In genomic region chr2:226904592-226904991, GRCh38 we compare ENCODE assay signal across 12 cellular contexts.
A peak's percentile ranks its signal among the peaks of the same experiment; 100 is the strongest.
DNase-seq lines count a peak whose midpoint lies in the region; ATAC-seq and TF ChIP-seq lines count a peak whose summit lies in the region.
"Had no signal": no experiment of that assay in that cellular context is flagged by ENCODE, and none has a peak within 500 bp of the region (broad histone marks: within the 10 kb centered on the region; RNA-seq: fewer than 3 reads in every experiment).

No MANE protein-coding gene starts in this region.

- no peak for TF ChIP-seq POLR2A in spleen (IDR thresholded peaks at IDR 0.05)
- TF ChIP-seq POLR2A in suprapubic skin (IDR thresholded peaks at IDR 0.05): no peak

- H4K20me1 ChIP-seq in smooth muscle cell (ENCODE audit: low read depth): no peaks in the 10 kb centered on the region

- peak overlapping the region in 6 of 8 donors; percentile 67 to 86 (median 78) for H3K27ac ChIP-seq in spleen
- H3K27ac ChIP-seq in smooth muscle cell (ENCODE audit: low read depth): no peak overlapping the region
- no peak overlapping the region for H3K27ac ChIP-seq in suprapubic skin
- H3K27ac ChIP-seq: brain microvascular endothelial cell had no signal

- TF ChIP-seq EP300 in suprapubic skin (IDR thresholded peaks at IDR 0.05): no peak

- intact Hi-C loops in activated CD4-positive, alpha-beta T cell treated with anti-CD3 and anti-CD28 coated beads for 36 hours (cut with DNase I, micrococcal nuclease): loop anchor here (1.0 to 2.0 kb wide), 2 partner anchors 31 to 32 kb away; no protein-coding TSS in a partner anchor
- intact Hi-C loops in spleen (cut with DNase I; ENCODE audit: low total_unique reads): no loop called here

- H3K27ac Mint-ChIP-seq in activated CD4-positive, alpha-beta T cell treated with anti-CD3 and anti-CD28 coated beads for 36 hours: peak overlapping the region; percentile 56
- no peak overlapping the region for H3K27ac Mint-ChIP-seq in activated CD4-positive, alpha-beta T cell treated with anti-CD3 and anti-CD28 coated beads, Interleukin-2, amount 10 ng/mL, durations not matched to agents 7 days and 5 days

- H3K79me2 ChIP-seq in smooth muscle cell (ENCODE audit: low read depth): no peaks in the 10 kb centered on the region

- H3K9me3 Mint-ChIP-seq in activated CD4-positive, alpha-beta T cell treated with anti-CD3 and anti-CD28 coated beads for 36 hours (ENCODE audit: low read depth): peaks cover 2% of the 10 kb centered on the region
- no peaks in the 10 kb centered on the region for H3K9me3 Mint-ChIP-seq in activated CD4-positive, alpha-beta T cell treated with anti-CD3 and anti-CD28 coated beads, Interleukin-2, amount 10 ng/mL, durations not matched to agents 7 days and 5 days

- POLR2A ChIA-PET in activated CD4-positive, alpha-beta T cell treated with anti-CD3 and anti-CD28 coated beads for 36 hours (lab: Charles Lee): interaction anchor here (0.5 to 1.0 kb wide), 3 partner anchors 69 to 114 kb away, joined by 3 read pairs; partner anchors contain the start of gene RHBDD1
- POLR2A ChIA-PET in activated CD4-positive, alpha-beta T cell treated with anti-CD3 and anti-CD28 coated beads, Interleukin-2, amount 10 ng/mL, durations not matched to agents 7 days and 5 days (lab: Charles Lee): no interaction called here

- H3K9me3 ChIP-seq in spleen: no peaks in the 10 kb centered on the region
- H3K9me3 ChIP-seq in smooth muscle cell (replicated peaks; ENCODE audit: low read depth): no peaks in the 10 kb centered on the region
- H3K9me3 ChIP-seq in suprapubic skin: no peaks in the 10 kb centered on the region

- H3K4me3 ChIP-seq in spleen (no peak overlapping the region), smooth muscle cell (no peak overlapping the region), suprapubic skin (no peak overlapping the region)
- H3K4me3 ChIP-seq: lung had no signal

- H3K36me3 ChIP-seq in spleen (peaks cover 0 to 17% (median 0%) of the 10 kb centered on the region in 6 donors), smooth muscle cell (ENCODE audit: low read depth) (no peaks in the 10 kb centered on the region), suprapubic skin (peaks cover 3% of the 10 kb centered on the region)
- H3K36me3 ChIP-seq: brain microvascular endothelial cell had no signal

- peak; percentile 49 for DNase-seq in activated CD4-positive, alpha-beta T cell treated with anti-CD3 and anti-CD28 coated beads for 36 hours
- DNase-seq in activated CD4-positive, alpha-beta T cell treated with anti-CD3 and anti-CD28 coated beads, Interleukin-2, amount 10 ng/mL, durations not matched to agents 7 days and 5 days: no peak
- no peak for DNase-seq in spleen
- DNase-seq in smooth muscle cell (lab: John Stamatoyannopoulos, UW; ENCODE audit: unreplicated experiment): no peak
- no peak for DNase-seq in suprapubic skin (ENCODE audit: low spot score in 2 of 2)
- DNase-seq: 8988T, brain microvascular endothelial cell, NCI-H1092 treated with DMSO at 0.1 percent for 48 hours had no signal

- no peaks in the 10 kb centered on the region for H3K27me3 Mint-ChIP-seq in activated CD4-positive, alpha-beta T cell treated with anti-CD3 and anti-CD28 coated beads for 36 hours
- no peaks in the 10 kb centered on the region for H3K27me3 Mint-ChIP-seq in activated CD4-positive, alpha-beta T cell treated with anti-CD3 and anti-CD28 coated beads, Interleukin-2, amount 10 ng/mL, durations not matched to agents 7 days and 5 days

- CTCF ChIA-PET in activated CD4-positive, alpha-beta T cell treated with anti-CD3 and anti-CD28 coated beads for 36 hours (lab: Charles Lee): no interaction called here
- CTCF ChIA-PET in activated CD4-positive, alpha-beta T cell treated with anti-CD3 and anti-CD28 coated beads, Interleukin-2, amount 10 ng/mL, durations not matched to agents 7 days and 5 days (lab: Charles Lee): interaction anchor here (1.3 kb wide), 1 partner anchor 10 kb away, joined by 3 read pairs; no protein-coding TSS in a partner anchor

- H3K4me1 Mint-ChIP-seq in activated CD4-positive, alpha-beta T cell treated with anti-CD3 and anti-CD28 coated beads for 36 hours: peaks cover 49% of the 10 kb centered on the region
- H3K4me1 Mint-ChIP-seq in activated CD4-positive, alpha-beta T cell treated with anti-CD3 and anti-CD28 coated beads, Interleukin-2, amount 10 ng/mL, durations not matched to agents 7 days and 5 days: peaks cover 23% of the 10 kb centered on the region

- no peaks in the 10 kb centered on the region for H3F3A ChIP-seq in smooth muscle cell (ENCODE audit: low read depth)

- H3K4me3 Mint-ChIP-seq in activated CD4-positive, alpha-beta T cell treated with anti-CD3 and anti-CD28 coated beads for 36 hours: no peak overlapping the region
- no peak overlapping the region for H3K4me3 Mint-ChIP-seq in activated CD4-positive, alpha-beta T cell treated with anti-CD3 and anti-CD28 coated beads, Interleukin-2, amount 10 ng/mL, durations not matched to agents 7 days and 5 days

- H3K9ac ChIP-seq in smooth muscle cell (ENCODE audit: low read depth): no peak overlapping the region

- ATAC-seq in activated CD4-positive, alpha-beta T cell treated with anti-CD3 and anti-CD28 coated beads for 36 hours: peak; percentile 83
- ATAC-seq in GM21619 (IDR thresholded peaks at IDR 0.05; ENCODE audit: unreplicated experiment): peak; percentile 42
- ATAC-seq in HG03342 (IDR thresholded peaks at IDR 0.05; ENCODE audit: unreplicated experiment): peak; percentile 51
- no peak for ATAC-seq in esophagus mucosa

- TF ChIP-seq CTCF in spleen (IDR thresholded peaks at IDR 0.05 in 8 of 11, conservative IDR thresholded peaks at IDR 0.05 in 3 of 11): no peak
- TF ChIP-seq CTCF in smooth muscle cell (IDR thresholded peaks at IDR 0.05; ENCODE audit: borderline replicate concordance, insufficient read depth, poor library complexity, severe bottlenecking): no peak
- no peak for TF ChIP-seq CTCF in suprapubic skin (IDR thresholded peaks at IDR 0.05)

- WGBS in spleen, 5 donors: 68 to 85% (median 77%) methylated on average over 6 of the region's 6 CpGs
- WGBS in smooth muscle cell (ENCODE audit: low lambda C conversion rate): 99% methylated on average over 6 of the region's 6 CpGs
- 95% methylated on average over 6 of the region's 6 CpGs for WGBS in suprapubic skin

- H3K27me3 ChIP-seq in spleen (replicated peaks in 1 of 7) (no peaks in the 10 kb centered on the region), smooth muscle cell (ENCODE audit: low read depth) (no peaks in the 10 kb centered on the region), suprapubic skin (no peaks in the 10 kb centered on the region)
- H3K27me3 ChIP-seq: brain microvascular endothelial cell had no signal

- no peak overlapping the region for H3K4me2 ChIP-seq in smooth muscle cell

- peaks cover 4 to 70% (median 21%) of the 10 kb centered on the region in 6 donors for H3K4me1 ChIP-seq in spleen
- no peaks in the 10 kb centered on the region for H3K4me1 ChIP-seq in smooth muscle cell (ENCODE audit: low read depth)
- H3K4me1 ChIP-seq in suprapubic skin: peaks cover 4% of the 10 kb centered on the region

- peaks cover 42% of the 10 kb centered on the region for H3K36me3 Mint-ChIP-seq in activated CD4-positive, alpha-beta T cell treated with anti-CD3 and anti-CD28 coated beads for 36 hours (ENCODE audit: low read depth)
- peaks cover 2% of the 10 kb centered on the region for H3K36me3 Mint-ChIP-seq in activated CD4-positive, alpha-beta T cell treated with anti-CD3 and anti-CD28 coated beads, Interleukin-2, amount 10 ng/mL, durations not matched to agents 7 days and 5 days (ENCODE audit: low read depth)

- no peak overlapping the region for H2AFZ ChIP-seq in smooth muscle cell (ENCODE audit: low read depth)

Comparison
In these comparisons a context has a peak if more than half of its experiments do, and no peak if none do; other contexts are left out.
1. H3K27ac ChIP-seq: peak in spleen (6 of 8); none in smooth muscle cell (single experiment) and suprapubic skin (single experiment).